Comparison of ENCODE assay signal across 21 cellular contexts in genomic region chr4:78480286-78480685, GRCh38.
"Had no signal": no experiment of that assay in that cellular context is flagged by ENCODE, and none has a peak within 500 bp of the region (broad histone marks: within the 10 kb centered on the region; RNA-seq: fewer than 3 reads in every experiment).

No MANE protein-coding gene starts in this region.

- H3K4me1 ChIP-seq: adrenal gland, lower lobe of right lung, parathyroid adenoma, sigmoid colon, thyroid gland had no signal

- H3K9me3 Mint-ChIP-seq: activated CD4-positive, alpha-beta T cell treated with anti-CD3 and anti-CD28 coated beads, Interleukin-2, amount 10 ng/mL, durations not matched to agents 24 days and 14 days; activated CD8-positive, alpha-beta T cell treated with anti-CD3 and anti-CD28 coated beads for 36 hours; activated naive CD4-positive, alpha-beta T cell treated with anti-CD3 and anti-CD28 coated beads, Interleukin-2, amount 50 U/mL, for 24 hours; mesothelial cell of epicardium; nephron; T-cell had no signal

- DNase-seq: activated CD4-positive, alpha-beta T cell treated with anti-CD3 and anti-CD28 coated beads, Interleukin-2, amount 10 ng/mL, durations not matched to agents 24 days and 14 days; activated CD4-positive, CD25-positive, alpha-beta regulatory T cell; activated CD8-positive, alpha-beta memory T cell treated with anti-CD3 and anti-CD28 coated beads, Interleukin-2, amount 50 U/mL, for 4 hours; activated CD8-positive, alpha-beta T cell treated with anti-CD3 and anti-CD28 coated beads for 36 hours; activated effector memory CD4-positive, alpha-beta T cell treated with anti-CD3 and anti-CD28 coated beads, Interleukin-2, amount 50 U/mL, for 16 hours; activated T-cell treated with anti-CD3 and anti-CD28 coated beads, Interleukin-2, amount 50 U/mL, for 48 hours; adrenal gland; islet precursor cell; lower lobe of right lung; sigmoid colon; stimulated activated CD4-positive, alpha-beta T cell treated with anti-CD3 and anti-CD28 coated beads, Interleukin-1b, Interleukin-23, amount 100 ng/mL, for 48 hours; stimulated activated CD8-positive, alpha-beta memory T cell treated with anti-CD3 and anti-CD28 coated beads, Interleukin-4, amount 100 ng/mL, for 48 hours; stimulated activated naive CD4-positive, alpha-beta T cell; T-cell; T-helper 9 cell; thyroid gland had no signal

- H3K4me3 ChIP-seq: adrenal gland, hepatocyte, lower lobe of right lung, sigmoid colon, thyroid gland had no signal

- H3K4me1 Mint-ChIP-seq: activated CD4-positive, alpha-beta T cell treated with anti-CD3 and anti-CD28 coated beads, Interleukin-2, amount 10 ng/mL, durations not matched to agents 24 days and 14 days; activated naive CD4-positive, alpha-beta T cell treated with anti-CD3 and anti-CD28 coated beads, Interleukin-2, amount 50 U/mL, for 24 hours; T-cell had no signal

- H3K27ac ChIP-seq: adrenal gland, hepatocyte, lower lobe of right lung, parathyroid adenoma, sigmoid colon, thyroid gland had no signal

- H3K9me3 ChIP-seq: adrenal gland, lower lobe of right lung, sigmoid colon, thyroid gland had no signal

- H3K36me3 Mint-ChIP-seq: activated naive CD4-positive, alpha-beta T cell treated with anti-CD3 and anti-CD28 coated beads, Interleukin-2, amount 50 U/mL, for 24 hours; T-cell had no signal

- H3K36me3 ChIP-seq: adrenal gland, lower lobe of right lung had no signal

- H3K4me3 Mint-ChIP-seq: activated CD4-positive, alpha-beta T cell treated with anti-CD3 and anti-CD28 coated beads, Interleukin-2, amount 10 ng/mL, durations not matched to agents 24 days and 14 days; activated CD8-positive, alpha-beta T cell treated with anti-CD3 and anti-CD28 coated beads for 36 hours; activated naive CD4-positive, alpha-beta T cell treated with anti-CD3 and anti-CD28 coated beads, Interleukin-2, amount 50 U/mL, for 24 hours; mesothelial cell of epicardium; nephron; T-cell had no signal

- H3K27ac Mint-ChIP-seq: activated CD4-positive, alpha-beta T cell treated with anti-CD3 and anti-CD28 coated beads, Interleukin-2, amount 10 ng/mL, durations not matched to agents 24 days and 14 days; activated CD8-positive, alpha-beta T cell treated with anti-CD3 and anti-CD28 coated beads for 36 hours; activated naive CD4-positive, alpha-beta T cell treated with anti-CD3 and anti-CD28 coated beads, Interleukin-2, amount 50 U/mL, for 24 hours; mesothelial cell of epicardium; nephron; T-cell had no signal

- H3K27me3 ChIP-seq: adrenal gland, hepatocyte, sigmoid colon, thyroid gland had no signal
